18 cellular contexts compared by ENCODE assay signal in genomic region chr10:74093530-74094164, GRCh38. TPM values are rescaled to one million over a fixed set of nuclear protein-coding genes. Genes with fewer than 3 reads are reported as not detected.
DNase-seq lines count a peak whose midpoint lies in the region; ATAC-seq, FAIRE-seq and TF ChIP-seq lines count a peak whose summit lies in the region.
"Had no signal": no experiment of that assay in that cellular context is flagged by ENCODE, and none has a peak within 500 bp of the region (broad histone marks: within the 10 kb centered on the region; RNA-seq: fewer than 3 reads in every experiment).

No MANE protein-coding gene starts in this region.

- H3K23me2 ChIP-seq in H1 (ENCODE audit: low read depth, low read length), result no peaks in the 10 kb centered on the region

- no peaks in the 10 kb centered on the region for H3K27me3 ChIP-seq in GM23338 (ENCODE audit: insufficient read depth)
- H3K27me3 ChIP-seq in H1 (replicated peaks in 1 of 4; ENCODE audit: control insufficient read depth in 3 of 4, extremely low read depth in 1 of 4, insufficient read depth in 3 of 4, low read length in 3 of 4), result no peaks in the 10 kb centered on the region
- no peaks in the 10 kb centered on the region for H3K27me3 ChIP-seq in right lobe of liver
- H3K27me3 ChIP-seq in brain microvascular endothelial cell (replicated peaks), result no peaks in the 10 kb centered on the region
- H3K27me3 ChIP-seq: BLaER1 had no signal

- H3K36me3 ChIP-seq in GM23338 (ENCODE audit: insufficient read depth) (peaks cover 89% of the 10 kb centered on the region), OCI-LY7 (ENCODE audit: insufficient read depth, low read length) (peaks cover 57% of the 10 kb centered on the region), H1 (ENCODE audit: control insufficient read depth in 2 of 4, insufficient read depth in 4 of 4, low read length in 3 of 4) (peaks cover 48 to 88% (median 79%) of the 10 kb centered on the region in 4 experiments), right lobe of liver (peaks cover 0 to 31% (median 2%) of the 10 kb centered on the region in 4 donors), brain microvascular endothelial cell (replicated peaks) (peaks cover 89% of the 10 kb centered on the region)

- H3K56ac ChIP-seq in H1 (replicated peaks; ENCODE audit: insufficient read length, low read depth, low read length), result no peak overlapping the region

- H3K79me1 ChIP-seq in H1 (ENCODE audit: low read depth, low read length), result no peaks in the 10 kb centered on the region

- in situ Hi-C loops in brain microvascular endothelial cell (cut with HindIII; ENCODE audit: low pct_ligation_motif_present, low sequenced_read_pairs), result no loop called here

- peaks cover 93% of the 10 kb centered on the region for H3K36me3 Mint-ChIP-seq in GM23338 (ENCODE audit: low read depth)
- H3K36me3 Mint-ChIP-seq in activated T-helper 1 cell treated with anti-CD3 and anti-CD28 coated beads, Interleukin-12 subunit alpha, Interleukin-12 subunit beta, Interleukin-2, Interleukin-4 antibody, amounts not matched to agents 30 ng/mL and 10 ng/mL and 1 ng/mL, durations not matched to agents 14 hours and 24 hours and 36 hours (ENCODE audit: low read depth), result peaks cover 46% of the 10 kb centered on the region

- H3K4me2 ChIP-seq in GM23338, result no peak overlapping the region
- H3K4me2 ChIP-seq in OCI-LY7 (ENCODE audit: low read length), result no peak overlapping the region
- no peak overlapping the region for H3K4me2 ChIP-seq in H1 (ENCODE audit: insufficient read depth in 1 of 2, low read depth in 2 of 2, low read length in 2 of 2)
- H3K4me2 ChIP-seq: BLaER1 had no signal

- DNase-seq in NCI-H146 (lab: John Stamatoyannopoulos, UW), result peak; percentile 28
- no peak for DNase-seq in NCI-H146 treated with DMSO at 0.1 percent for 48 hours (lab: John Stamatoyannopoulos, UW; ENCODE audit: unreplicated experiment)
- no peak for DNase-seq in GM23338 (ENCODE audit: low spot score)
- no peak for DNase-seq in OCI-LY7 (ENCODE audit: low spot score)
- no peak for DNase-seq in H1 (ENCODE audit: low read depth in 1 of 2, low spot score in 2 of 2)
- DNase-seq in activated T-helper 1 cell treated with anti-CD3 and anti-CD28 coated beads, Interleukin-12 subunit alpha, Interleukin-12 subunit beta, Interleukin-2, Interleukin-4 antibody, amounts not matched to agents 30 ng/mL and 10 ng/mL and 1 ng/mL, durations not matched to agents 14 hours and 24 hours and 36 hours (ENCODE audit: low spot score), result no peak
- no peak for DNase-seq in right lobe of liver
- no peak for DNase-seq in brain microvascular endothelial cell
- DNase-seq: 8988T; AML-193; CD4-positive, CD25-positive, alpha-beta regulatory T cell; DMS53; GM23248; H9; HFFc6 had no signal

- no peak overlapping the region for H3K14ac ChIP-seq in H1 (ENCODE audit: insufficient read length)

- intact Hi-C loops in OCI-LY7 (cut with micrococcal nuclease; ENCODE audit: unreplicated experiment), result no loop called here
- intact Hi-C loops in activated T-helper 1 cell treated with anti-CD3 and anti-CD28 coated beads, Interleukin-12 subunit alpha, Interleukin-12 subunit beta, Interleukin-2, Interleukin-4 antibody, amounts not matched to agents 30 ng/mL and 10 ng/mL and 1 ng/mL, durations not matched to agents 14 hours and 24 hours and 36 hours (cut with micrococcal nuclease), result no loop called here
- intact Hi-C loops in right lobe of liver (cut with DNase I), result loop anchor here in 1 of 2 donors (10.0 kb wide), 1 partner anchor 209 kb away; no protein-coding TSS in a partner anchor

- TF ChIP-seq CTCF in GM23338 (conservative IDR thresholded peaks at IDR 0.05; ENCODE audit: low read depth in 2 of 2) (peak in 1 of 2 experiments; percentile 21; a peak in 1 of 4 replicates), OCI-LY7 (conservative IDR thresholded peaks at IDR 0.05; ENCODE audit: low read length) (0 out of 2 replicates have a peak, but pooled peaks have one; percentile 25), H1 (IDR thresholded peaks at IDR 0.05; ENCODE audit: control extremely low read depth in 1 of 3, insufficient read depth in 1 of 3, low read depth in 1 of 3, low read length in 3 of 3) (no peak), right lobe of liver (IDR thresholded peaks at IDR 0.05) (no peak), brain microvascular endothelial cell (IDR thresholded peaks at IDR 0.05; ENCODE audit: low read depth, low read length, missing control alignments) (no peak)

- no peak overlapping the region for H2BK20ac ChIP-seq in H1 (ENCODE audit: low read length)

- no peak overlapping the region for H3K4me3 ChIP-seq in GM23338
- no peak overlapping the region for H3K4me3 ChIP-seq in OCI-LY7 (ENCODE audit: low read depth, low read length, poor library complexity, severe bottlenecking)
- H3K4me3 ChIP-seq in H1 (ENCODE audit: extremely low read depth in 1 of 4, insufficient read depth in 2 of 4, low read depth in 3 of 4, low read length in 4 of 4), result no peak overlapping the region
- H3K4me3 ChIP-seq in right lobe of liver, result no peak overlapping the region
- no peak overlapping the region for H3K4me3 ChIP-seq in brain microvascular endothelial cell (ENCODE audit: low read depth, low read length)
- H3K4me3 ChIP-seq: BLaER1, GM12878, GM23248 had no signal

- H2BK120ac ChIP-seq in H1 (replicated peaks; ENCODE audit: low read depth, low read length), result no peak overlapping the region

- no peak overlapping the region for H2BK12ac ChIP-seq in H1 (ENCODE audit: low read depth, low read length)

- no peak overlapping the region for H3K18ac ChIP-seq in H1 (ENCODE audit: extremely low read depth, low read length)

- H4K20me1 ChIP-seq in GM23338 (replicated peaks; ENCODE audit: insufficient read depth), result peaks cover 14% of the 10 kb centered on the region
- H4K20me1 ChIP-seq in OCI-LY7 (ENCODE audit: insufficient read depth, low read length), result no peaks in the 10 kb centered on the region
- no peaks in the 10 kb centered on the region for H4K20me1 ChIP-seq in H1 (replicated peaks in 1 of 2; ENCODE audit: control insufficient read depth in 1 of 2, insufficient read depth in 2 of 2, low read length in 2 of 2)

- peaks cover 31% of the 10 kb centered on the region for H3F3A ChIP-seq in GM23338 (replicated peaks; ENCODE audit: low read depth)

- H3K4me3 Mint-ChIP-seq in GM23338, result no peak overlapping the region
- H3K4me3 Mint-ChIP-seq in activated T-helper 1 cell treated with anti-CD3 and anti-CD28 coated beads, Interleukin-12 subunit alpha, Interleukin-12 subunit beta, Interleukin-2, Interleukin-4 antibody, amounts not matched to agents 30 ng/mL and 10 ng/mL and 1 ng/mL, durations not matched to agents 14 hours and 24 hours and 36 hours, result no peak overlapping the region
- H3K4me3 Mint-ChIP-seq: CD4-positive, CD25-positive, alpha-beta regulatory T cell; H9; HFFc6 had no signal

- no peaks in the 10 kb centered on the region; the same call in 2 of the 3 replicates for H3K9me3 Mint-ChIP-seq in GM23338
- H3K9me3 Mint-ChIP-seq in activated T-helper 1 cell treated with anti-CD3 and anti-CD28 coated beads, Interleukin-12 subunit alpha, Interleukin-12 subunit beta, Interleukin-2, Interleukin-4 antibody, amounts not matched to agents 30 ng/mL and 10 ng/mL and 1 ng/mL, durations not matched to agents 14 hours and 24 hours and 36 hours, result no peaks in the 10 kb centered on the region
- H3K9me3 Mint-ChIP-seq: CD4-positive, CD25-positive, alpha-beta regulatory T cell; H9; HFFc6 had no signal

- TF ChIP-seq POLR2A in H1 (IDR thresholded peaks at IDR 0.05; ENCODE audit: control extremely low read depth in 1 of 2, low read depth in 2 of 2, low read length in 2 of 2) (no peak), right lobe of liver (IDR thresholded peaks at IDR 0.05) (no peak)

- H3K9me2 ChIP-seq in GM23338 (ENCODE audit: insufficient read depth) (no peaks in the 10 kb centered on the region), OCI-LY7 (ENCODE audit: insufficient read depth, low read length) (no peaks in the 10 kb centered on the region)

- no peak overlapping the region for H2BK15ac ChIP-seq in H1 (ENCODE audit: low read length)

- H3K27me3 Mint-ChIP-seq in GM23338 (ENCODE audit: insufficient read depth, low read depth, poor library complexity), result peaks cover 6% of the 10 kb centered on the region
- no peaks in the 10 kb centered on the region for H3K27me3 Mint-ChIP-seq in activated T-helper 1 cell treated with anti-CD3 and anti-CD28 coated beads, Interleukin-12 subunit alpha, Interleukin-12 subunit beta, Interleukin-2, Interleukin-4 antibody, amounts not matched to agents 30 ng/mL and 10 ng/mL and 1 ng/mL, durations not matched to agents 14 hours and 24 hours and 36 hours (ENCODE audit: insufficient read depth)
- H3K27me3 Mint-ChIP-seq: CD4-positive, CD25-positive, alpha-beta regulatory T cell had no signal

- no peak overlapping the region for H4K8ac ChIP-seq in H1 (ENCODE audit: extremely low read depth, insufficient read depth, low read length)

- H3K4ac ChIP-seq in H1 (replicated peaks; ENCODE audit: insufficient read length, low read depth, low read length), result no peak overlapping the region

- no peak overlapping the region for H4K91ac ChIP-seq in H1 (replicated peaks; ENCODE audit: insufficient read length, low read length)

- TF ChIP-seq EP300 in H1 (IDR thresholded peaks at IDR 0.05; ENCODE audit: borderline replicate concordance in 1 of 2, low read depth in 2 of 2, low read length in 2 of 2), result no peak

- H4K5ac ChIP-seq in H1 (ENCODE audit: insufficient read length, low read depth, low read length), result no peak overlapping the region

- CTCF ChIA-PET in OCI-LY7 (lab: Charles Lee; ENCODE audit: unreplicated experiment) (no interaction called here), H1 (lab: Charles Lee; ENCODE audit: partially characterized antibody) (interaction anchor here (0.6 to 2.8 kb wide), 6 partner anchors 10 to 72 kb away, joined by 3 to 15 read pairs (median 4); no protein-coding TSS in a partner anchor)

- no TSS peak for BruUV-seq in OCI-LY7 (replicated peaks; lab: Mats Ljungman, UMichigan)

- no peak overlapping the region for H2BK5ac ChIP-seq in H1 (ENCODE audit: low read depth, low read length)

- H3K9me3 ChIP-seq in OCI-LY7 (ENCODE audit: low read length), result no peaks in the 10 kb centered on the region
- H3K9me3 ChIP-seq in H1 (ENCODE audit: insufficient read depth in 2 of 2, low read depth in 1 of 2, low read length in 1 of 2), result no peaks in the 10 kb centered on the region
- no peaks in the 10 kb centered on the region for H3K9me3 ChIP-seq in right lobe of liver
- H3K9me3 ChIP-seq: BLaER1 had no signal

- H3K79me2 ChIP-seq in GM23338 (replicated peaks; ENCODE audit: insufficient read depth) (0 out of 2 replicates have a peak, but pooled peaks cover 10% of the 10 kb centered on the region), OCI-LY7 (ENCODE audit: insufficient read depth, low read depth, low read length) (no peaks in the 10 kb centered on the region), H1 (ENCODE audit: control insufficient read depth in 1 of 2, insufficient read depth in 2 of 2, low read length in 2 of 2) (no peaks in the 10 kb centered on the region; a peak in 1 of 4 replicates)

- no peak for FAIRE-seq in H1 (lab: Jason Lieb, UNC)
- FAIRE-seq: GM12878, GM18507 had no signal

- no peak overlapping the region for H3K23ac ChIP-seq in H1 (ENCODE audit: insufficient read length)

- H3K4me1 Mint-ChIP-seq in GM23338, result no peaks in the 10 kb centered on the region
- peaks cover 1% of the 10 kb centered on the region for H3K4me1 Mint-ChIP-seq in activated T-helper 1 cell treated with anti-CD3 and anti-CD28 coated beads, Interleukin-12 subunit alpha, Interleukin-12 subunit beta, Interleukin-2, Interleukin-4 antibody, amounts not matched to agents 30 ng/mL and 10 ng/mL and 1 ng/mL, durations not matched to agents 14 hours and 24 hours and 36 hours (ENCODE audit: low read depth)
- H3K4me1 Mint-ChIP-seq: CD4-positive, CD25-positive, alpha-beta regulatory T cell; H9 had no signal

- no peak overlapping the region for H3K9ac ChIP-seq in H1 (replicated peaks in 1 of 4; ENCODE audit: extremely low read depth in 1 of 4, low read depth in 3 of 4, low read length in 3 of 4)
- H3K9ac ChIP-seq: BLaER1, GM23248 had no signal

- POLR2A ChIA-PET in OCI-LY7 (lab: Charles Lee) (interaction anchor here (1.1 to 1.2 kb wide), 2 partner anchors 9 to 10 kb away, joined by 4 to 5 read pairs; no protein-coding TSS in a partner anchor), H1 (lab: Charles Lee; ENCODE audit: partially characterized antibody) (interaction anchor here (0.6 to 1.5 kb wide), 3 partner anchors 10 to 93 kb away, joined by 3 to 5 read pairs (median 3); no protein-coding TSS in a partner anchor)

- H3K4me1 ChIP-seq in GM23338 (ENCODE audit: insufficient read depth) (no peaks in the 10 kb centered on the region), OCI-LY7 (ENCODE audit: insufficient read depth, low read length, poor library complexity, severe bottlenecking) (peaks cover 5% of the 10 kb centered on the region), H1 (replicated peaks in 1 of 4; ENCODE audit: control insufficient read depth in 3 of 4, insufficient read depth in 4 of 4, low read length in 3 of 4) (no peaks in the 10 kb centered on the region), right lobe of liver (peaks cover 0 to 14% (median 4%) of the 10 kb centered on the region in 4 donors)

- H2AK5ac ChIP-seq in H1 (ENCODE audit: low read depth, low read length), result no peak overlapping the region

- 95% methylated on average over 4 of the region's 4 CpGs; no CpG with 5 or more reads in 1 of the 2 experiments for WGBS in H1 (ENCODE audit: extremely low coverage in 1 of 2, insufficient coverage in 1 of 2, insufficient read length in 1 of 2, insufficient replicate concordance in 2 of 2, low coverage in 1 of 2, low lambda C conversion rate in 2 of 2, missing lambda C conversion rate in 1 of 2), 2 experiments
- WGBS in right lobe of liver (ENCODE audit: insufficient coverage, low coverage, low lambda C conversion rate, missing lambda C conversion rate), result 94% methylated on average over 4 of the region's 4 CpGs

- no peak for TF ChIP-seq RAD21 in H1 (IDR thresholded peaks at IDR 0.05 in 1 of 2, conservative IDR thresholded peaks at IDR 0.05 in 1 of 2; ENCODE audit: low read depth in 2 of 2, low read length in 2 of 2)

- H2AFZ ChIP-seq in GM23338 (no peak overlapping the region), OCI-LY7 (ENCODE audit: low read length) (no peak overlapping the region), H1 (ENCODE audit: low read length) (no peak overlapping the region)
- H2AFZ ChIP-seq: GM23248 had no signal

- no peak overlapping the region for H3K27ac Mint-ChIP-seq in GM23338
- H3K27ac Mint-ChIP-seq in activated T-helper 1 cell treated with anti-CD3 and anti-CD28 coated beads, Interleukin-12 subunit alpha, Interleukin-12 subunit beta, Interleukin-2, Interleukin-4 antibody, amounts not matched to agents 30 ng/mL and 10 ng/mL and 1 ng/mL, durations not matched to agents 14 hours and 24 hours and 36 hours, result no peak overlapping the region
- H3K27ac Mint-ChIP-seq: CD4-positive, CD25-positive, alpha-beta regulatory T cell had no signal

- peak; percentile 42; the same call in 1 of the 3 replicates for ATAC-seq in GM23338
- no peak for ATAC-seq in right lobe of liver
- ATAC-seq: GM12878 had no signal

- H3K27ac ChIP-seq in GM23338 (ENCODE audit: low read depth), result peak overlapping the region; percentile 30; the same call in 1 of the 2 replicates
- no peak overlapping the region for H3K27ac ChIP-seq in OCI-LY7 (ENCODE audit: low read depth, low read length, poor library complexity, severe bottlenecking)
- H3K27ac ChIP-seq in H1 (ENCODE audit: low read depth, low read length), result no peak overlapping the region
- H3K27ac ChIP-seq in right lobe of liver, result no peak overlapping the region
- H3K27ac ChIP-seq in brain microvascular endothelial cell, result no peak overlapping the region
- H3K27ac ChIP-seq: BLaER1, GM23248 had no signal

RNA-seq across cellular contexts. Expression of gene AP3M1, which starts 57.0 kb away (rescaled TPM):
- total RNA-seq in GM23338 (2014; rRNA removed; shearing (Covaris generic)), result 33.1 and 41.7 TPM in 2 replicates
- polyA plus RNA-seq in GM23338 (2016; fragmentation: Nextera tagmentation; extraction: Ambion mirVana) (10.9 and 13.8 TPM in 2 replicates), H1 (2011; rRNA removed) (15.3 and 23.9 TPM in 2 replicates)
- 29.1 and 35.5 TPM in 2 replicates for total RNA-seq in OCI-LY7 (2014; rRNA removed; shearing (Covaris generic))
- total RNA-seq in OCI-LY7 (2022) (53.6 and 54.2 TPM in 2 replicates), right lobe of liver (10 to 100 TPM; 16.2 to 22.4 (median 19.9) TPM)
- 38.9 and 41.5 TPM in 2 replicates for total RNA-seq in H1 (2021; fragmentation: NEBNext Ultra II Directional; extraction: Animal tissue kit (Norgen Biotek cat#: 25700))
- polyA plus RNA-seq in H1 (2011; cell fraction: cytosol; rRNA removed), result 28.4 TPM
- 11.6 TPM for polyA plus RNA-seq in H1 (2011; cell fraction: nucleus; rRNA removed)
- polyA plus RNA-seq in H1 (2012, experiment 1 of 2), result 21.7 to 40.7 TPM (median 27.8 TPM) in 4 replicates
- 2.5 TPM for polyA plus RNA-seq in H1 (2012, experiment 2 of 2)
- 23.0 TPM for polyA plus RNA-seq in H1 (2013, experiment 1 of 2)
- 23.0 TPM for polyA plus RNA-seq in H1 (2013, experiment 2 of 2)
- 41.5 and 54.9 TPM in 2 replicates for polyA minus RNA-seq in H1 (2011; rRNA and poly(A)+ RNA removed)
- 27.5 TPM for polyA minus RNA-seq in H1 (2011; cell fraction: cytosol; rRNA and poly(A)+ RNA removed)
- polyA minus RNA-seq in H1 (2011; cell fraction: nucleus; rRNA and poly(A)+ RNA removed), result 32.2 TPM
- total RNA-seq in activated T-helper 1 cell treated with anti-CD3 and anti-CD28 coated beads, Interleukin-12 subunit alpha, Interleukin-12 subunit beta, Interleukin-2, Interleukin-4 antibody, amounts not matched to agents 30 ng/mL and 10 ng/mL and 1 ng/mL, durations not matched to agents 14 hours and 24 hours and 36 hours, result 48.3 and 53.8 TPM in 2 replicates

RNA-seq across cellular contexts. Expression of gene ADK, which starts 57.4 kb away (rescaled TPM):
- 39.9 and 50.3 TPM in 2 replicates for total RNA-seq in GM23338 (2014; rRNA removed; shearing (Covaris generic))
- 42.4 and 53.0 TPM in 2 replicates for polyA plus RNA-seq in GM23338 (2016; fragmentation: Nextera tagmentation; extraction: Ambion mirVana)
- total RNA-seq in OCI-LY7 (2014; rRNA removed; shearing (Covaris generic)), result 20.2 and 26.4 TPM in 2 replicates
- 31.1 and 39.0 TPM in 2 replicates for total RNA-seq in OCI-LY7 (2022)
- 39.8 and 42.4 TPM in 2 replicates for total RNA-seq in H1 (2021; fragmentation: NEBNext Ultra II Directional; extraction: Animal tissue kit (Norgen Biotek cat#: 25700))
- polyA plus RNA-seq in H1 (2011; rRNA removed), result 6.7 and 12.3 TPM in 2 replicates
- 16.1 TPM for polyA plus RNA-seq in H1 (2011; cell fraction: cytosol; rRNA removed)
- 6.3 TPM for polyA plus RNA-seq in H1 (2011; cell fraction: nucleus; rRNA removed)
- polyA plus RNA-seq in H1 (2012, experiment 1 of 2), result 21.7 to 24.9 TPM (median 23.2 TPM) in 4 replicates
- 3.2 TPM for polyA plus RNA-seq in H1 (2012, experiment 2 of 2)
- 24.0 TPM for polyA plus RNA-seq in H1 (2013, experiment 1 of 2)
- polyA plus RNA-seq in H1 (2013, experiment 2 of 2), result 25.5 TPM
- polyA minus RNA-seq in H1 (2011; rRNA and poly(A)+ RNA removed), result 12.9 and 17.9 TPM in 2 replicates
- 14.6 TPM for polyA minus RNA-seq in H1 (2011; cell fraction: cytosol; rRNA and poly(A)+ RNA removed)
- 30.2 TPM for polyA minus RNA-seq in H1 (2011; cell fraction: nucleus; rRNA and poly(A)+ RNA removed)
- total RNA-seq in activated T-helper 1 cell treated with anti-CD3 and anti-CD28 coated beads, Interleukin-12 subunit alpha, Interleukin-12 subunit beta, Interleukin-2, Interleukin-4 antibody, amounts not matched to agents 30 ng/mL and 10 ng/mL and 1 ng/mL, durations not matched to agents 14 hours and 24 hours and 36 hours, result 47.4 and 50.8 TPM in 2 replicates
- total RNA-seq in right lobe of liver, result 10 to 100 TPM; 54.2 to 92.5 (median 63.5) TPM
